8 cellular contexts compared by ENCODE assay signal in the genomic region with DNA sequence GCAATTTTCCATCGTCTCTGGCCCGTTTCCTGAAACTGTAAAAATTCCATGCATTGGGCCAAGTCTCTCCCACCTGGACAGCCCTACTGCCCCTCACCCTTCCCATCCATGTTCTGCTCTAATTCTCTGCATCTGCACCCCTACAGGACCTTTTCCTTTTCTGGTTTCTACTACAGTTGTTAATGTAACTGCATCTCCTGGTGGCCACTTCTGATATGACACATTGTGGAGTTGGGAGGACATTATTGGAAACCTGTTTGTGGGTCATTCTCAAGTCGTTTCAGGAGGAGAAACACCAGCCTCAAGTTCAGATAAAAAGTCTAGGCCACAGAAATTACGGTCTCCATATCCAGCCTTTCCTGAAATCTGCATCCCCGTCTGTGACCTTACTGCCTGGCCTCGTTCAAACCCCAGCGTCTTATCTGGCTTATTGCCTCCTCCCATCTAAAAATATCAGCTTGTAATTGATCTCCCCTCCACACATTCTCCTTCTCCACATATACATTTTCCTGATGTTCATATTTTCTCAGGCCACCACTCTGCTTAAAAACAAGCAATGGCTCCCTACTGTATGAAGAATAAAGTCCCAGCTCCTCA. TPM values are rescaled to one million over a fixed set of nuclear protein-coding genes. Genes with fewer than 3 reads are reported as not detected.
DNase-seq lines count a peak whose midpoint lies in the region; ATAC-seq, FAIRE-seq and TF ChIP-seq lines count a peak whose summit lies in the region.

No MANE protein-coding gene starts in this region.

- no peaks in the 10 kb centered on the region for H3K27me3 Mint-ChIP-seq in MCF 10A (ENCODE audit: insufficient read depth, unreplicated experiment)

- peaks cover 12% of the 10 kb centered on the region for H3K4me1 Mint-ChIP-seq in MCF 10A (ENCODE audit: insufficient read depth, unreplicated experiment)

- H2AFZ ChIP-seq in PC-9: no peak overlapping the region

- FAIRE-seq in GM12891 (lab: Jason Lieb, UNC): no peak

- H3K4me1 ChIP-seq in PC-9 (replicated peaks; ENCODE audit: insufficient read depth) (peaks cover 8% of the 10 kb centered on the region; the same call in 1 of the 2 replicates), suprapubic skin (peaks cover 4% of the 10 kb centered on the region)

- no peaks in the 10 kb centered on the region for H4K20me1 ChIP-seq in PC-9 (ENCODE audit: insufficient read depth)

- BruUV-seq in PC-9 (replicated peaks; lab: Mats Ljungman, UMichigan): no TSS peak
- BruUV-seq in MCF 10A (replicated peaks; lab: Mats Ljungman, UMichigan): no TSS peak

- 48% methylated on average over 7 of the region's 7 CpGs for WGBS in suprapubic skin

- H3F3A ChIP-seq in PC-9 (ENCODE audit: insufficient read depth, low read depth): no peaks in the 10 kb centered on the region

- TF ChIP-seq POLR2A in suprapubic skin (IDR thresholded peaks at IDR 0.05): no peak
- TF ChIP-seq POLR2A in GM12891 (IDR thresholded peaks at IDR 0.05; ENCODE audit: low read depth, low read length): no peak

- H3K27ac Mint-ChIP-seq in MCF 10A (ENCODE audit: low read depth, unreplicated experiment): no peak overlapping the region

- H3K36me3 ChIP-seq in PC-9 (ENCODE audit: low read depth) (no peaks in the 10 kb centered on the region), suprapubic skin (no peaks in the 10 kb centered on the region)

- no peaks in the 10 kb centered on the region for H3K9me3 Mint-ChIP-seq in MCF 10A (ENCODE audit: unreplicated experiment)

- H3K9me2 ChIP-seq in PC-9 (ENCODE audit: insufficient read depth): no peaks in the 10 kb centered on the region

- CTCF ChIA-PET in PC-9 (lab: Charles Lee) (interaction anchor here (0.6 to 0.8 kb wide), 3 partner anchors 15 to 21 kb away, joined by 3 to 12 read pairs (median 4); no protein-coding TSS in a partner anchor), MCF 10A (lab: Yijun Ruan, JAX) (interaction anchor here (0.6 to 2.8 kb wide), 26 partner anchors 9 to 445 kb away, joined by 3 to 33 read pairs (median 4); no protein-coding TSS in a partner anchor)

- no peak for TF ChIP-seq EP300 in suprapubic skin (IDR thresholded peaks at IDR 0.05)

- no peak overlapping the region for H3K27ac ChIP-seq in PC-9
- no peak overlapping the region for H3K27ac ChIP-seq in suprapubic skin

- H3K4me2 ChIP-seq in PC-9: no peak overlapping the region

- POLR2A ChIA-PET in PC-9 (lab: Charles Lee; ENCODE audit: unreplicated experiment) (interaction anchor here (0.6 kb wide), 3 partner anchors 22 to 400 kb away, joined by 3 to 4 read pairs (median 3); no protein-coding TSS in a partner anchor), MCF 10A (lab: Yijun Ruan, JAX) (interaction anchor here (2.5 kb wide), 1 partner anchor 135 kb away, joined by 9 read pairs; no protein-coding TSS in a partner anchor)

- intact Hi-C loops in PC-9 (cut with micrococcal nuclease; ENCODE audit: unreplicated experiment): loop anchor here (1.0 to 2.0 kb wide), 4 partner anchors 31 to 318 kb away; no protein-coding TSS in a partner anchor
- intact Hi-C loops in MCF 10A (cut with micrococcal nuclease): loop anchor here (1.0 to 2.0 kb wide), 5 partner anchors 26 to 318 kb away; partner anchors contain the start of gene HEBP1

- H3K27me3 ChIP-seq in PC-9 (ENCODE audit: insufficient read depth, low read depth): no peaks in the 10 kb centered on the region
- H3K27me3 ChIP-seq in suprapubic skin: no peaks in the 10 kb centered on the region

- no peak overlapping the region for H3K4me3 ChIP-seq in PC-9
- H3K4me3 ChIP-seq in suprapubic skin: no peak overlapping the region

- H3K9me3 ChIP-seq in PC-9 (ENCODE audit: insufficient read depth, low read depth): peaks cover 11% of the 10 kb centered on the region; the same call in 1 of the 2 replicates
- H3K9me3 ChIP-seq in suprapubic skin: no peaks in the 10 kb centered on the region

- H3K79me2 ChIP-seq in PC-9 (ENCODE audit: low read depth): no peaks in the 10 kb centered on the region

- peak; percentile 96 for TF ChIP-seq CTCF in PC-9 (conservative IDR thresholded peaks at IDR 0.05)
- peak; percentile 88 for TF ChIP-seq CTCF in MCF 10A (IDR thresholded peaks at IDR 0.05; ENCODE audit: unreplicated experiment)
- peak; percentile 74 to 96 for TF ChIP-seq CTCF in suprapubic skin (IDR thresholded peaks at IDR 0.05)

- H3K4me3 Mint-ChIP-seq in MCF 10A (ENCODE audit: unreplicated experiment): no peak overlapping the region

- ATAC-seq in GM19467 (IDR thresholded peaks at IDR 0.05; ENCODE audit: unreplicated experiment): no peak

- H3K36me3 Mint-ChIP-seq in MCF 10A (ENCODE audit: insufficient read depth, unreplicated experiment): no peaks in the 10 kb centered on the region

- DNase-seq in DMS53 treated with DMSO at 0.1 percent for 48 hours (lab: John Stamatoyannopoulos, UW; ENCODE audit: unreplicated experiment) (peak; percentile 62), H4 (ENCODE audit: low spot score) (peak; percentile 62), PC-9 (peak in 1 of 2 experiments; percentile 62), MCF 10A (ENCODE audit: unreplicated experiment) (peak; percentile 77), kidney tubule cell (ENCODE audit: low spot score) (peak; percentile 60), suprapubic skin (ENCODE audit: low spot score in 2 of 2) (no peak), GM12891 (ENCODE audit: insufficient read length, low spot score) (no peak)

TF ChIP-seq in GM12891, 5 proteins besides CTCF, POLR2A, EP300 and RAD21:
- TF ChIP-seq POLR2AphosphoS5 (IDR thresholded peaks at IDR 0.05; ENCODE audit: low read depth, low read length) (no peak), PAX5 (IDR thresholded peaks at IDR 0.05; ENCODE audit: insufficient read depth, low read length, severe bottlenecking) (no peak), SPI1 (IDR thresholded peaks at IDR 0.05; ENCODE audit: low read depth, low read length) (no peak), POU2F2 (IDR thresholded peaks at IDR 0.05; ENCODE audit: low read depth, low read length) (no peak), TAF1 (IDR thresholded peaks at IDR 0.05; ENCODE audit: low read depth, low read length) (no peak)

RNA-seq across cellular contexts. Expression of gene EMP1, which starts 37.6 kb away (rescaled TPM):
- 44.5 and 97.8 TPM in 2 replicates for total RNA-seq in H4 (2014; rRNA removed; shearing (Covaris generic))
- total RNA-seq in PC-9 (2021): 542 and 909 TPM in 2 replicates
- total RNA-seq in MCF 10A (2022): 193 and 230 TPM in 2 replicates
- 1,000 to 10,000 TPM in 2 of 4 donors, 100 to 1,000 TPM in 2; 569 to 2,226 (median 1,259) TPM for total RNA-seq in suprapubic skin
- 0.44 TPM for polyA plus RNA-seq in GM12891 (2012; ENCODE audit: low read depth, missing spikeins)

Comparison
In these comparisons a context has a peak if more than half of its experiments do, and no peak if none do; other contexts are left out.
1. DNase-seq: peak in DMS53 treated with DMSO at 0.1 percent for 48 hours (single experiment), H4 (single experiment), MCF 10A (single experiment) and kidney tubule cell (single experiment); none in suprapubic skin (0 of 2) and GM12891 (single experiment).
2. Peak in every context shown above with its lines, with median percentiles within 50 percentile points of each other: CTCF ChIP-seq.